1 cellular context compared by ENCODE assay signal in genomic region chr15:93617443-93617842, GRCh38.
TF ChIP-seq lines count a peak whose summit lies in the region.

No MANE protein-coding gene starts in this region.

TF ChIP-seq in WTC11, 78 proteins besides CTCF, POLR2A, EP300 and RAD21 (continued from another document):
- TF ChIP-seq PREB (CRISPR knock-in tag; IDR thresholded peaks at IDR 0.05; ENCODE audit: borderline replicate concordance) (no peak), E2F1 (CRISPR knock-in tag; IDR thresholded peaks at IDR 0.05) (no peak), JAZF1 (CRISPR knock-in tag; IDR thresholded peaks at IDR 0.05) (no peak), ZNF317 (CRISPR knock-in tag; IDR thresholded peaks at IDR 0.05; ENCODE audit: borderline replicate concordance, low read depth) (no peak), FOXP4 (CRISPR knock-in tag; IDR thresholded peaks at IDR 0.05) (no peak), ARID4B (CRISPR knock-in tag; IDR thresholded peaks at IDR 0.05; ENCODE audit: borderline replicate concordance) (no peak), AFF4 (CRISPR knock-in tag; IDR thresholded peaks at IDR 0.05; ENCODE audit: borderline replicate concordance) (no peak), SMAD4 (CRISPR knock-in tag; IDR thresholded peaks at IDR 0.05) (no peak), ATF2 (CRISPR knock-in tag; IDR thresholded peaks at IDR 0.05; ENCODE audit: borderline replicate concordance, low read depth) (no peak), CREM (CRISPR knock-in tag; IDR thresholded peaks at IDR 0.05) (no peak), ELF4 (CRISPR knock-in tag; IDR thresholded peaks at IDR 0.05; ENCODE audit: low read depth) (no peak)
